Comparison of ENCODE assay signal across 14 cellular contexts in genomic region chr21:43130094-43130493, GRCh38. TPM values are rescaled to one million over a fixed set of nuclear protein-coding genes. Genes with fewer than 3 reads are reported as not detected.
"Had no signal": no experiment of that assay in that cellular context is flagged by ENCODE, and none has a peak within 500 bp of the region (broad histone marks: within the 10 kb centered on the region; RNA-seq: fewer than 3 reads in every experiment).

No MANE protein-coding gene starts in this region.

RNA-seq across cellular contexts. Expression of gene CRYAA, which starts 38.7 kb away (rescaled TPM):
- total RNA-seq: stomach, subcutaneous adipose tissue, suprapubic skin, temporal lobe, thoracic aorta, thyroid gland, tibial nerve, transverse colon, upper lobe of left lung, upper lobe of right lung, ureter, urinary bladder, uterus, vagina had no signal
- polyA plus RNA-seq: stomach, urinary bladder had no signal
